ENCODE assay signal across 11 cellular contexts in genomic region chr19:32421589-32422361, GRCh38.
DNase-seq lines count a peak whose midpoint lies in the region; ATAC-seq and TF ChIP-seq lines count a peak whose summit lies in the region.
"Had no signal": no experiment of that assay in that cellular context is flagged by ENCODE, and none has a peak within 500 bp of the region (broad histone marks: within the 10 kb centered on the region; RNA-seq: fewer than 3 reads in every experiment).

No MANE protein-coding gene starts in this region.

- H3K27ac ChIP-seq in OCI-LY3 (ENCODE audit: low read length) (peak overlapping the region; percentile 8), neutrophil (peak overlapping the region; percentile 93)
- H3K27ac ChIP-seq: esophagus squamous epithelium had no signal

- H3K4me3 ChIP-seq in OCI-LY3 (ENCODE audit: low read length) (no peak overlapping the region), neutrophil (ENCODE audit: low read depth in 1 of 2, low read length in 1 of 2) (peak overlapping the region; percentile 59)
- H3K4me3 ChIP-seq: esophagus squamous epithelium had no signal

- H3K36me3 Mint-ChIP-seq in T-helper 2 cell treated with Interferon-gamma antibody and Interleukin-4, amounts not matched to agents 5 μg/mL and 100 μg/mL, for 36 hours (ENCODE audit: low read depth): peaks cover 9% of the 10 kb centered on the region
- H3K36me3 Mint-ChIP-seq in central memory CD8-positive, alpha-beta T cell (ENCODE audit: insufficient read depth): peaks cover 3% of the 10 kb centered on the region

- H3K9ac ChIP-seq in OCI-LY3 (ENCODE audit: low read length): no peak overlapping the region

- peaks cover 3% of the 10 kb centered on the region for H3K36me3 ChIP-seq in OCI-LY3 (replicated peaks; ENCODE audit: low read depth, low read length)
- no peaks in the 10 kb centered on the region for H3K36me3 ChIP-seq in neutrophil

- H3K4me1 Mint-ChIP-seq in T-helper 2 cell treated with Interferon-gamma antibody and Interleukin-4, amounts not matched to agents 5 μg/mL and 100 μg/mL, for 36 hours (ENCODE audit: low read depth): peaks cover 14% of the 10 kb centered on the region
- H3K4me1 Mint-ChIP-seq in central memory CD8-positive, alpha-beta T cell: peaks cover 11% of the 10 kb centered on the region

- H3K27me3 ChIP-seq in OCI-LY3 (ENCODE audit: low read depth, low read length) (no peaks in the 10 kb centered on the region), neutrophil (no peaks in the 10 kb centered on the region)
- H3K27me3 ChIP-seq: esophagus squamous epithelium had no signal

- no peaks in the 10 kb centered on the region for H3K9me3 ChIP-seq in OCI-LY3 (ENCODE audit: insufficient read depth, low read length)
- H3K9me3 ChIP-seq in neutrophil: no peaks in the 10 kb centered on the region
- H3K9me3 ChIP-seq: esophagus squamous epithelium had no signal

- no peak for DNase-seq in T-helper 2 cell treated with Interferon-gamma antibody and Interleukin-4, amounts not matched to agents 5 μg/mL and 100 μg/mL, for 36 hours (ENCODE audit: low spot score)
- DNase-seq in T-helper 2 cell (no peak), HuH-7.5 (ENCODE audit: low spot score) (no peak)
- no peak for DNase-seq in central memory CD8-positive, alpha-beta T cell (ENCODE audit: low spot score in 2 of 2)
- DNase-seq: activated CD4-positive, alpha-beta T cell treated with anti-CD3 and anti-CD28 coated beads for 4 hours; esophagus squamous epithelium; left cardiac atrium had no signal

- H3K27me3 Mint-ChIP-seq in T-helper 2 cell treated with Interferon-gamma antibody and Interleukin-4, amounts not matched to agents 5 μg/mL and 100 μg/mL, for 36 hours (ENCODE audit: low read depth): no peaks in the 10 kb centered on the region
- no peaks in the 10 kb centered on the region for H3K27me3 Mint-ChIP-seq in central memory CD8-positive, alpha-beta T cell

- TF ChIP-seq CTCF in OCI-LY3 (IDR thresholded peaks at IDR 0.05; ENCODE audit: low read depth, low read length): no peak
- no peak for TF ChIP-seq CTCF in neutrophil (IDR thresholded peaks at IDR 0.05)

- peak overlapping the region; percentile 53 for H3K4me3 Mint-ChIP-seq in T-helper 2 cell treated with Interferon-gamma antibody and Interleukin-4, amounts not matched to agents 5 μg/mL and 100 μg/mL, for 36 hours
- no peak overlapping the region for H3K4me3 Mint-ChIP-seq in central memory CD8-positive, alpha-beta T cell

- peak; percentile 19 for ATAC-seq in central memory CD8-positive, alpha-beta T cell (replicated peaks; ENCODE audit: extremely low read depth, poor library complexity, severe bottlenecking)
- ATAC-seq in GM21381 (IDR thresholded peaks at IDR 0.05; ENCODE audit: unreplicated experiment): no peak
- no peak for ATAC-seq in GM18873 (IDR thresholded peaks at IDR 0.05; ENCODE audit: low FRiP score, unreplicated experiment)

- H3K4me1 ChIP-seq in OCI-LY3 (ENCODE audit: low read length) (peaks cover 11% of the 10 kb centered on the region), neutrophil (ENCODE audit: control insufficient read depth in 1 of 2, insufficient read depth in 1 of 2, low read depth in 1 of 2, low read length in 1 of 2) (peaks cover 54 to 57% of the 10 kb centered on the region in 2 experiments)
- H3K4me1 ChIP-seq: esophagus squamous epithelium had no signal

- H3K79me2 ChIP-seq in OCI-LY3 (ENCODE audit: low read length): no peaks in the 10 kb centered on the region

- H3K27ac Mint-ChIP-seq in T-helper 2 cell treated with Interferon-gamma antibody and Interleukin-4, amounts not matched to agents 5 μg/mL and 100 μg/mL, for 36 hours: peak overlapping the region; percentile 52
- H3K27ac Mint-ChIP-seq in central memory CD8-positive, alpha-beta T cell (ENCODE audit: low read depth): peak overlapping the region; percentile 4

- no peak overlapping the region for H2AFZ ChIP-seq in OCI-LY3 (ENCODE audit: low read depth, low read length)

- no peaks in the 10 kb centered on the region for H4K20me1 ChIP-seq in OCI-LY3 (ENCODE audit: insufficient read depth, low read length)

- H3K4me2 ChIP-seq in OCI-LY3 (ENCODE audit: low read length): peak overlapping the region; percentile 8; the same call in 1 of the 2 replicates

- H3K9me3 Mint-ChIP-seq in T-helper 2 cell treated with Interferon-gamma antibody and Interleukin-4, amounts not matched to agents 5 μg/mL and 100 μg/mL, for 36 hours: peaks cover 4% of the 10 kb centered on the region
- no peaks in the 10 kb centered on the region for H3K9me3 Mint-ChIP-seq in central memory CD8-positive, alpha-beta T cell
